In the genomic region with DNA sequence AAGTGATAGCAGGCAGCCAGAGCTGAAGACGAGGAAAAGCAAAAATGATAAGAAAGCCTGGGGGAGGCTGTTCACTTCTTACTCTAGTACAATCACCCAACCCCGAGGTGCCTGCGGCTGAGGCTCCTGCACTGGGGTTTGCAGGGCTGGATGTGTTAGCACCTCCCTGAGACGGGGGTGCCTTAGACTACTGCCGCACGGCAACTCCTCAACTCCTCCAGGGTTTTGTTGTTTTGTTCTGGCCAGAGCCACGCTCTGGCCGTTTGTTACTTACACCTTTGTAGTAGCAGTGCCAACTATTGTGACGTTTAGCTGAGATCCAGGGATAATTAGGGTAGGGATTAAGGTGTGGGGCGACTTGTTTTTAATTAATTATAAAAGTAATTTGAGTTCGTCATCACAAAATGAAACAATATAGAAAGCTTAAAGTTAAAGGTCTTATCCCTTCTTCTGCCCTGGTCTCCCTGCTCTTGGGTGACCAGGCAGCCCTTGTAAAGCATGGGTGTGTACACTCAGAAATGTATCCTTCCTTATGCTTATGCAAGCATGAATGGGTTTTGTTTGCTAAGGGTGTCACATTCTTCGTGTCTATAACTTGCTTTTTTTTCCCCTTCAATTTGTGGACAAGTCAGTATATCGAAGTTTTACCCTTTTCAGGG, we compare ENCODE assay signal across 9 cellular contexts. TPM values are rescaled to one million over a fixed set of nuclear protein-coding genes. Genes with fewer than 3 reads are reported as not detected.
DNase-seq lines count a peak whose midpoint lies in the region; ATAC-seq and TF ChIP-seq lines count a peak whose summit lies in the region.
"Had no signal": no experiment of that assay in that cellular context is flagged by ENCODE, and none has a peak within 500 bp of the region (broad histone marks: within the 10 kb centered on the region; RNA-seq: fewer than 3 reads in every experiment).

No MANE protein-coding gene starts in this region.

- no peaks in the 10 kb centered on the region for H3K9me3 Mint-ChIP-seq in activated T-cell treated with anti-CD3 and anti-CD28 coated beads, Interleukin-2, amount 50 U/mL, for 72 hours
- peaks cover 6% of the 10 kb centered on the region for H3K9me3 Mint-ChIP-seq in glutamatergic neuron (ENCODE audit: unreplicated experiment)

- H3K27me3 Mint-ChIP-seq in activated T-cell treated with anti-CD3 and anti-CD28 coated beads, Interleukin-2, amount 50 U/mL, for 72 hours (ENCODE audit: low read depth) = no peaks in the 10 kb centered on the region
- H3K27me3 Mint-ChIP-seq in glutamatergic neuron (ENCODE audit: unreplicated experiment) = peaks cover 6% of the 10 kb centered on the region

- peak; percentile 18 for DNase-seq in activated effector memory CD4-positive, alpha-beta T cell treated with Interleukin-2 at 50 U/mL for 16 hours
- no peak for DNase-seq in activated effector memory CD4-positive, alpha-beta T cell treated with anti-CD3 and anti-CD28 coated beads, Interleukin-2, amount 50 U/mL, for 16 hours
- DNase-seq in activated T-cell treated with anti-CD3 and anti-CD28 coated beads, Interleukin-2, amount 50 U/mL, for 72 hours = peak; percentile 42 to 47
- no peak for DNase-seq in gastrocnemius medialis
- no peak for DNase-seq in glutamatergic neuron

- no peak for TF ChIP-seq CTCF in gastrocnemius medialis (IDR thresholded peaks at IDR 0.05 in 4 of 5, conservative IDR thresholded peaks at IDR 0.05 in 1 of 5)
- TF ChIP-seq CTCF in glutamatergic neuron (IDR thresholded peaks at IDR 0.05; ENCODE audit: partially characterized antibody, unreplicated experiment) = no peak

- H3K4me3 ChIP-seq in muscle layer of colon (ENCODE audit: low read depth in 1 of 2, low read length in 2 of 2) (no peak overlapping the region), urinary bladder (ENCODE audit: low read depth, low read length) (no peak overlapping the region), gastrocnemius medialis (no peak overlapping the region)
- H3K4me3 ChIP-seq: skin epidermis had no signal

- peaks cover 54% of the 10 kb centered on the region for H3K4me1 Mint-ChIP-seq in activated T-cell treated with anti-CD3 and anti-CD28 coated beads, Interleukin-2, amount 50 U/mL, for 72 hours (ENCODE audit: low read depth)
- H3K4me1 Mint-ChIP-seq in glutamatergic neuron (ENCODE audit: low read depth, unreplicated experiment) = peaks cover 17% of the 10 kb centered on the region

- no peak overlapping the region for H3K9ac ChIP-seq in muscle layer of colon (ENCODE audit: low read length)

- H3K27me3 ChIP-seq in muscle layer of colon (ENCODE audit: control insufficient read depth in 1 of 2, insufficient read depth in 2 of 2, low read length in 2 of 2) (no peaks in the 10 kb centered on the region), gastrocnemius medialis (no peaks in the 10 kb centered on the region)

- H3K27ac Mint-ChIP-seq in activated T-cell treated with anti-CD3 and anti-CD28 coated beads, Interleukin-2, amount 50 U/mL, for 72 hours = peak overlapping the region; percentile 46
- no peak overlapping the region for H3K27ac Mint-ChIP-seq in glutamatergic neuron (ENCODE audit: unreplicated experiment)

- no peak for TF ChIP-seq POLR2A in gastrocnemius medialis (IDR thresholded peaks at IDR 0.05)

- peak; percentile 79 to 85 for ATAC-seq in activated T-cell treated with anti-CD3 and anti-CD28 coated beads, Interleukin-2, amount 50 U/mL, for 72 hours (replicated peaks in 1 of 2)
- no peak for ATAC-seq in GM21390 (IDR thresholded peaks at IDR 0.05; ENCODE audit: unreplicated experiment)
- no peak for ATAC-seq in gastrocnemius medialis

- 76% methylated on average over 13 of the region's 13 CpGs for WGBS in urinary bladder

- H3K9me3 ChIP-seq in muscle layer of colon (ENCODE audit: low read length) = no peaks in the 10 kb centered on the region
- no peaks in the 10 kb centered on the region for H3K9me3 ChIP-seq in gastrocnemius medialis

- in situ Hi-C loops in gastrocnemius medialis (cut with MboI; ENCODE audit: low sequenced_read_pairs in 4 of 4) = no loop called here

- H3K4me1 ChIP-seq in muscle layer of colon (ENCODE audit: insufficient read depth, low read length) (peaks cover 55% of the 10 kb centered on the region), urinary bladder (ENCODE audit: insufficient read depth) (peaks cover 2% of the 10 kb centered on the region), gastrocnemius medialis (peaks cover 64 to 66% of the 10 kb centered on the region in 2 donors)

- peak overlapping the region; percentile 67 to 87 for H3K4me3 Mint-ChIP-seq in activated T-cell treated with anti-CD3 and anti-CD28 coated beads, Interleukin-2, amount 50 U/mL, for 72 hours
- no peak overlapping the region for H3K4me3 Mint-ChIP-seq in glutamatergic neuron (ENCODE audit: unreplicated experiment)

- peak overlapping the region; percentile 31 for H3K27ac ChIP-seq in muscle layer of colon (ENCODE audit: low read depth, low read length)
- H3K27ac ChIP-seq in urinary bladder (ENCODE audit: low read depth) = peak overlapping the region; percentile 75
- peak overlapping the region in 2 of 4 donors; percentile 49 to 70 for H3K27ac ChIP-seq in gastrocnemius medialis

- H3K36me3 ChIP-seq in muscle layer of colon (ENCODE audit: insufficient read depth, low read length) (no peaks in the 10 kb centered on the region), urinary bladder (ENCODE audit: insufficient read depth) (no peaks in the 10 kb centered on the region), gastrocnemius medialis (no peaks in the 10 kb centered on the region)

- no peaks in the 10 kb centered on the region for H3K36me3 Mint-ChIP-seq in activated T-cell treated with anti-CD3 and anti-CD28 coated beads, Interleukin-2, amount 50 U/mL, for 72 hours (ENCODE audit: insufficient read depth in 2 of 2)
- no peaks in the 10 kb centered on the region for H3K36me3 Mint-ChIP-seq in glutamatergic neuron (ENCODE audit: unreplicated experiment)

- intact Hi-C loops in gastrocnemius medialis (cut with DNase I; ENCODE audit: low total_unique reads) = no loop called here

RNA-seq across cellular contexts. Expression of a gene that starts 51.3 kb away (rescaled TPM):
- total RNA-seq in activated T-cell treated with anti-CD3 and anti-CD28 coated beads, Interleukin-2, amount 50 U/mL, for 72 hours = under 1 TPM; 0.35 to 0.43 TPM
- total RNA-seq in urinary bladder (1.5 TPM), gastrocnemius medialis (10 to 100 TPM; 27.8 to 54.5 (median 44.2) TPM), glutamatergic neuron (ENCODE audit: unreplicated experiment) (not detected)
- polyA plus RNA-seq in urinary bladder = 4.6 TPM

Comparison
In these comparisons a context has a peak if more than half of its experiments do, and no peak if none do; other contexts are left out.
1. DNase-seq: peak in activated effector memory CD4-positive, alpha-beta T cell treated with Interleukin-2 at 50 U/mL for 16 hours (single experiment) and activated T-cell treated with anti-CD3 and anti-CD28 coated beads, Interleukin-2, amount 50 U/mL, for 72 hours (2 of 2); none in activated effector memory CD4-positive, alpha-beta T cell treated with anti-CD3 and anti-CD28 coated beads, Interleukin-2, amount 50 U/mL, for 16 hours (single experiment), gastrocnemius medialis (0 of 2) and glutamatergic neuron (single experiment).
2. ATAC-seq: peak in activated T-cell treated with anti-CD3 and anti-CD28 coated beads, Interleukin-2, amount 50 U/mL, for 72 hours (2 of 2); none in GM21390 (single experiment) and gastrocnemius medialis (0 of 2).
3. RNA of a gene that starts 51.3 kb away (total RNA-seq): 27.8 to 54.5 TPM in gastrocnemius medialis; 1.5 TPM in urinary bladder (single experiment), 0.35 to 0.43 TPM in activated T-cell treated with anti-CD3 and anti-CD28 coated beads, Interleukin-2, amount 50 U/mL, for 72 hours and not detected in glutamatergic neuron (single experiment); every median in the first group is over 10 times any median in the second.